ENCODE assay signal across 36 cellular contexts in genomic region chr19:39304185-39304513, GRCh38. TPM values are rescaled to one million over a fixed set of nuclear protein-coding genes. Genes with fewer than 3 reads are reported as not detected.
"Had no signal": no experiment of that assay in that cellular context is flagged by ENCODE, and none has a peak within 500 bp of the region (broad histone marks: within the 10 kb centered on the region; RNA-seq: fewer than 3 reads in every experiment).

No MANE protein-coding gene starts in this region.

- DNase-seq: activated CD4-positive, alpha-beta T cell treated with anti-CD3 and anti-CD28 coated beads for 4 hours; activated CD4-positive, alpha-beta T cell treated with anti-CD3 and anti-CD28 coated beads, Interleukin-2, amount 50 U/mL, for 4 hours; activated naive CD4-positive, alpha-beta T cell treated with anti-CD3 and anti-CD28 coated beads, Interleukin-2, amount 10 ng/mL, durations not matched to agents 7 days and 5 days; activated naive CD8-positive, alpha-beta T cell treated with anti-CD3 and anti-CD28 coated beads, Interleukin-2, amount 50 U/mL, for 24 hours; activated T-cell treated with anti-CD3 and anti-CD28 coated beads for 4 hours; activated T-cell treated with anti-CD3 and anti-CD28 coated beads, Interleukin-2, amount 50 U/mL, for 72 hours; amygdala; cerebellar nuclear complex; colonic mucosa; dorsolateral prefrontal cortex; effector memory CD4-positive, alpha-beta T cell; gastrocnemius medialis; hippocampal formation; left cardiac atrium; left ventricle myocardium superior; naive thymus-derived CD4-positive, alpha-beta T cell; occipital lobe; right lobe of liver; stimulated activated CD4-positive, alpha-beta T cell treated with anti-CD3 and anti-CD28 coated beads, Interleukin-12 subunit alpha, Interleukin-12 subunit beta, amount 100 ng/mL, for 4 hours; stimulated activated CD4-positive, alpha-beta T cell treated with anti-CD3 and anti-CD28 coated beads, Interleukin-4, amount 100 ng/mL, for 1 hour; stimulated activated naive CD8-positive, alpha-beta T cell treated with anti-CD3 and anti-CD28 coated beads, Interleukin-15, Interleukin-2, amounts not matched to agents 100 U/mL and 50 U/mL, for 24 hours; T-helper 9 cell; testis; transverse colon had no signal

- H3K27ac ChIP-seq: breast epithelium, colonic mucosa, dorsolateral prefrontal cortex, gastrocnemius medialis, parathyroid adenoma, right lobe of liver, testis, transverse colon, VCaP had no signal

- H3K4me3 Mint-ChIP-seq: activated naive CD4-positive, alpha-beta T cell treated with anti-CD3 and anti-CD28 coated beads, Interleukin-2, amount 10 ng/mL, durations not matched to agents 7 days and 5 days; activated naive CD8-positive, alpha-beta T cell treated with anti-CD3 and anti-CD28 coated beads, Interleukin-2, amount 50 U/mL, for 24 hours; activated T-cell treated with anti-CD3 and anti-CD28 coated beads, Interleukin-2, amount 50 U/mL, for 72 hours; naive thymus-derived CD4-positive, alpha-beta T cell; neural crest cell had no signal

- ATAC-seq: activated naive CD8-positive, alpha-beta T cell treated with anti-CD3 and anti-CD28 coated beads, Interleukin-2, amount 50 U/mL, for 24 hours; activated T-cell treated with anti-CD3 and anti-CD28 coated beads, Interleukin-2, amount 50 U/mL, for 72 hours; gastrocnemius medialis; left cardiac atrium; left ventricle myocardium superior; naive thymus-derived CD4-positive, alpha-beta T cell; right lobe of liver; stimulated activated naive CD8-positive, alpha-beta T cell treated with anti-CD3 and anti-CD28 coated beads, Interleukin-15, Interleukin-2, amounts not matched to agents 100 U/mL and 50 U/mL, for 24 hours had no signal

- H3K4me1 ChIP-seq: breast epithelium, gastrocnemius medialis, parathyroid adenoma, testis had no signal

- FAIRE-seq: keratinocyte, TTC549, urothelium cell line had no signal

- H3K36me3 ChIP-seq: breast epithelium, colonic mucosa, gastrocnemius medialis, right lobe of liver, transverse colon had no signal

- H3K27me3 Mint-ChIP-seq: activated naive CD8-positive, alpha-beta T cell treated with anti-CD3 and anti-CD28 coated beads, Interleukin-2, amount 50 U/mL, for 24 hours had no signal

- H3K4me3 ChIP-seq: breast epithelium, colonic mucosa, dorsolateral prefrontal cortex, gastrocnemius medialis, right lobe of liver, testis, transverse colon had no signal

- H3K27me3 ChIP-seq: testis had no signal

- H3K9me3 ChIP-seq: breast epithelium, colonic mucosa, gastrocnemius medialis, right lobe of liver, testis, transverse colon had no signal

- H3K9me3 Mint-ChIP-seq: activated naive CD4-positive, alpha-beta T cell treated with anti-CD3 and anti-CD28 coated beads, Interleukin-2, amount 10 ng/mL, durations not matched to agents 7 days and 5 days; activated naive CD8-positive, alpha-beta T cell treated with anti-CD3 and anti-CD28 coated beads, Interleukin-2, amount 50 U/mL, for 24 hours; activated T-cell treated with anti-CD3 and anti-CD28 coated beads, Interleukin-2, amount 50 U/mL, for 72 hours; naive thymus-derived CD4-positive, alpha-beta T cell; neural crest cell had no signal

- H3K79me2 ChIP-seq: parathyroid adenoma had no signal

- H2AFZ ChIP-seq: parathyroid adenoma had no signal

- H3K27ac Mint-ChIP-seq: activated naive CD4-positive, alpha-beta T cell treated with anti-CD3 and anti-CD28 coated beads, Interleukin-2, amount 10 ng/mL, durations not matched to agents 7 days and 5 days; activated naive CD8-positive, alpha-beta T cell treated with anti-CD3 and anti-CD28 coated beads, Interleukin-2, amount 50 U/mL, for 24 hours; activated T-cell treated with anti-CD3 and anti-CD28 coated beads, Interleukin-2, amount 50 U/mL, for 72 hours had no signal

- H3K9ac ChIP-seq: parathyroid adenoma had no signal

RNA-seq across cellular contexts. Expression of gene IFNL1, which starts 7.9 kb away (rescaled TPM):
- total RNA-seq: breast epithelium; colonic mucosa; dorsolateral prefrontal cortex; epithelial cell of proximal tubule; gastrocnemius medialis; left cardiac atrium; left ventricle myocardium superior; lung microvascular endothelial cell; mesenteric fat pad; naive thymus-derived CD4-positive, alpha-beta T cell; neural crest cell; occipital lobe; right lobe of liver; skeletal muscle tissue; T-helper 1 cell treated with Interleukin-12 subunit alpha and Interleukin-12 subunit beta and Interleukin-4 antibody, amounts not matched to agents 30 ng/mL and 1 ng/mL, for 36 hours; testis; transverse colon had no signal
- polyA plus RNA-seq: keratinocyte; naive thymus-derived CD4-positive, alpha-beta T cell had no signal

RNA-seq across cellular contexts. Expression of gene GMFG, which starts 31.7 kb away (rescaled TPM):
- total RNA-seq: epithelial cell of proximal tubule had no signal
- polyA plus RNA-seq: keratinocyte had no signal

RNA-seq across cellular contexts. Expression of gene IFNL2, which starts 36.0 kb away (rescaled TPM):
- total RNA-seq: breast epithelium; colonic mucosa; dorsolateral prefrontal cortex; epithelial cell of proximal tubule; gastrocnemius medialis; left cardiac atrium; left ventricle myocardium superior; lung microvascular endothelial cell; mesenteric fat pad; naive thymus-derived CD4-positive, alpha-beta T cell; neural crest cell; occipital lobe; right lobe of liver; skeletal muscle tissue; T-helper 1 cell treated with Interleukin-12 subunit alpha and Interleukin-12 subunit beta and Interleukin-4 antibody, amounts not matched to agents 30 ng/mL and 1 ng/mL, for 36 hours; transverse colon had no signal
- polyA plus RNA-seq: keratinocyte; naive thymus-derived CD4-positive, alpha-beta T cell had no signal
